ENCODE assay signal across 8 cellular contexts in the genomic region with DNA sequence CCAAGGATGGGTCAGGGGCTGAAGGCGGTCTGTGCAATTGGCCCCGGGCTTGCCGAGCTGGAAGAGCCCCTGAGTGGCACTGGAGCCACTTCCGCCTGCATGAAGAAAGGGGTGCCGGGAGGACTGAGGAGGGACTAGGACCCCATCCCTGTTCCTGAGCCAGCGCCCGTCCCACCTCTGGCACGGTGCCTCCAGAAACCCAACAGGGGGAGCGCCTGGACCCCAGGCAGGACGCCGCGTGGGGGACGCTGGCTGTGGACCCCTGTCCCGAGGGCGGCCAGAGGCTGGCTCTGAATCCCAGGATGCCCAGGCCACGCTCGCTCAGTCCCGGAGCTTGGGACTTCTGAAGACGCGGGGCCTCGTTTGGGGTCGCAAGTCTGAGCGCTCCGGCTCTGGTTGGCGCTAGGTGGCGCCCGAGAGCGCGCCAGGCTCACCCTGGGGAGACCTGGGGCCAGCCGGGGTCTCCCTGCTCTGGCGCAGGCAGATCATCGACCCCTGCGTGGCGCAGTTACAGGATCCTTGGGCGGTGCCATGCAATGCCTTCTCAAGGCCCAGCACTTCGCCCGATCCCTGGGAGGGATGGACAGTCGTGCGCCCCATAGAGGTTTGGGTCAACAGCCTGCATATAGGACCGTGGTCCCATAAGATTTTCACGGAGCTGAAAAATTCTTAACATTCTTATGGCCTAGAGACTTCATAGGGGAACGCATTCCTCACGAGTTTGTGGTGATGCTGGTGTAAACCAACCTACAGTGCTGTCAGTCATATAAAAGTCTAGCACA. TPM values are rescaled to one million over a fixed set of nuclear protein-coding genes. Genes with fewer than 3 reads are reported as not detected.
DNase-seq lines count a peak whose midpoint lies in the region; ATAC-seq and TF ChIP-seq lines count a peak whose summit lies in the region.

No MANE protein-coding gene starts in this region.

- H3K36me3 ChIP-seq in GM23338 (ENCODE audit: insufficient read depth) (no peaks in the 10 kb centered on the region), urinary bladder (ENCODE audit: insufficient read depth) (no peaks in the 10 kb centered on the region)

- 4% methylated on average over 43 of the region's 43 CpGs for WGBS in urinary bladder

- H3K4me3 ChIP-seq in GM23338, result peak overlapping the region; percentile 52
- H3K4me3 ChIP-seq in urinary bladder (ENCODE audit: low read depth, low read length), result peak overlapping the region; percentile 26

- H3K27ac Mint-ChIP-seq in GM23338, result no peak overlapping the region

- H3K4me1 ChIP-seq in GM23338 (ENCODE audit: insufficient read depth) (peaks cover 5% of the 10 kb centered on the region), urinary bladder (ENCODE audit: insufficient read depth) (no peaks in the 10 kb centered on the region)

- H3K27ac ChIP-seq in GM23338 (ENCODE audit: low read depth), result no peak overlapping the region
- H3K27ac ChIP-seq in RWPE1, result 0 out of 2 replicates have a peak overlapping the region, but pooled peaks have one; percentile 5
- H3K27ac ChIP-seq in urinary bladder (ENCODE audit: low read depth), result no peak overlapping the region

- H4K20me1 ChIP-seq in GM23338 (replicated peaks; ENCODE audit: insufficient read depth), result no peaks in the 10 kb centered on the region

- H3F3A ChIP-seq in GM23338 (replicated peaks; ENCODE audit: low read depth), result 0 out of 2 replicates have a peak, but pooled peaks cover 2% of the 10 kb centered on the region

- POLR2A ChIA-PET in RWPE1 (lab: Yijun Ruan, JAX; ENCODE audit: low non-redundant PET), result no interaction called here

- intact Hi-C loops in posterior cingulate gyrus (cut with DNase I), result no loop called here

- TF ChIP-seq CTCF in GM23338 (conservative IDR thresholded peaks at IDR 0.05; ENCODE audit: low read depth in 2 of 2), result peak; percentile 85
- TF ChIP-seq CTCF in RWPE1 (conservative IDR thresholded peaks at IDR 0.05; ENCODE audit: low read depth), result peak; percentile 96

- peaks cover 4% of the 10 kb centered on the region; the same call in 2 of the 3 replicates for H3K4me1 Mint-ChIP-seq in GM23338

- no peak overlapping the region for H3K4me3 Mint-ChIP-seq in GM23338

- H3K4me2 ChIP-seq in GM23338, result peak overlapping the region; percentile 70

- CTCF ChIA-PET in RWPE1 (lab: Yijun Ruan, JAX), result interaction anchor here (0.5 to 2.4 kb wide), 17 partner anchors 9 to 315 kb away, joined by 3 to 9 read pairs (median 3); no protein-coding TSS in a partner anchor

- peaks cover 20% of the 10 kb centered on the region for H3K9me3 Mint-ChIP-seq in GM23338

- DNase-seq in AG08396 (ENCODE audit: low spot score), result peak; percentile 88
- peak; percentile 90 for DNase-seq in GM23338 (ENCODE audit: low spot score)
- DNase-seq in RWPE1 (ENCODE audit: low spot score), result peak; percentile 69
- peak; percentile 44 for DNase-seq in activated gamma-delta T cell treated with anti-CD3 and anti-CD28 coated beads, Interleukin-2, amount 50 U/mL, for 16 hours (ENCODE audit: low read depth)
- DNase-seq in germinal center (ENCODE audit: low spot score), result peak; percentile 81
- DNase-seq in posterior cingulate gyrus, result peak in 7 of 10 donors; percentile 30 to 91 (median 57)

- H3K36me3 Mint-ChIP-seq in GM23338 (ENCODE audit: low read depth), result peaks cover 8% of the 10 kb centered on the region

- H3K27me3 Mint-ChIP-seq in GM23338 (ENCODE audit: insufficient read depth, low read depth, poor library complexity), result peaks cover 6% of the 10 kb centered on the region

- no peaks in the 10 kb centered on the region for H3K79me2 ChIP-seq in GM23338 (replicated peaks; ENCODE audit: insufficient read depth)

- no peaks in the 10 kb centered on the region for H3K9me2 ChIP-seq in GM23338 (ENCODE audit: insufficient read depth)

- peak overlapping the region; percentile 90 for H2AFZ ChIP-seq in GM23338

- H3K27me3 ChIP-seq in GM23338 (ENCODE audit: insufficient read depth), result no peaks in the 10 kb centered on the region

- ATAC-seq in GM23338, result peak; percentile 96
- ATAC-seq in HG03460 (IDR thresholded peaks at IDR 0.05; ENCODE audit: unreplicated experiment), result no peak

TF ChIP-seq in GM23338, 12 proteins besides CTCF, POLR2A, EP300 and RAD21 (continues in another document):
- TF ChIP-seq CREB1 (CRISPR knock-in tag; IDR thresholded peaks at IDR 0.05; ENCODE audit: low read depth) (no peak), NANOG (IDR thresholded peaks at IDR 0.05; ENCODE audit: borderline replicate concordance) (no peak), EZH2phosphoT487 (IDR thresholded peaks at IDR 0.05; ENCODE audit: unreplicated experiment) (no peak), ZNF331 (CRISPR knock-in tag; IDR thresholded peaks at IDR 0.05; ENCODE audit: low read depth) (no peak), STAT1 (IDR thresholded peaks at IDR 0.05; ENCODE audit: unreplicated experiment) (no peak), JUNB (IDR thresholded peaks at IDR 0.05; ENCODE audit: unreplicated experiment) (no peak), EZH2 (IDR thresholded peaks at IDR 0.05; ENCODE audit: low read depth, unreplicated experiment) (no peak), POLR2AphosphoS5 (IDR thresholded peaks at IDR 0.05; ENCODE audit: low read depth) (no peak), ZNF114 (CRISPR knock-in tag; IDR thresholded peaks at IDR 0.05) (no peak)
- TF ChIP-seq, protein P1, sequence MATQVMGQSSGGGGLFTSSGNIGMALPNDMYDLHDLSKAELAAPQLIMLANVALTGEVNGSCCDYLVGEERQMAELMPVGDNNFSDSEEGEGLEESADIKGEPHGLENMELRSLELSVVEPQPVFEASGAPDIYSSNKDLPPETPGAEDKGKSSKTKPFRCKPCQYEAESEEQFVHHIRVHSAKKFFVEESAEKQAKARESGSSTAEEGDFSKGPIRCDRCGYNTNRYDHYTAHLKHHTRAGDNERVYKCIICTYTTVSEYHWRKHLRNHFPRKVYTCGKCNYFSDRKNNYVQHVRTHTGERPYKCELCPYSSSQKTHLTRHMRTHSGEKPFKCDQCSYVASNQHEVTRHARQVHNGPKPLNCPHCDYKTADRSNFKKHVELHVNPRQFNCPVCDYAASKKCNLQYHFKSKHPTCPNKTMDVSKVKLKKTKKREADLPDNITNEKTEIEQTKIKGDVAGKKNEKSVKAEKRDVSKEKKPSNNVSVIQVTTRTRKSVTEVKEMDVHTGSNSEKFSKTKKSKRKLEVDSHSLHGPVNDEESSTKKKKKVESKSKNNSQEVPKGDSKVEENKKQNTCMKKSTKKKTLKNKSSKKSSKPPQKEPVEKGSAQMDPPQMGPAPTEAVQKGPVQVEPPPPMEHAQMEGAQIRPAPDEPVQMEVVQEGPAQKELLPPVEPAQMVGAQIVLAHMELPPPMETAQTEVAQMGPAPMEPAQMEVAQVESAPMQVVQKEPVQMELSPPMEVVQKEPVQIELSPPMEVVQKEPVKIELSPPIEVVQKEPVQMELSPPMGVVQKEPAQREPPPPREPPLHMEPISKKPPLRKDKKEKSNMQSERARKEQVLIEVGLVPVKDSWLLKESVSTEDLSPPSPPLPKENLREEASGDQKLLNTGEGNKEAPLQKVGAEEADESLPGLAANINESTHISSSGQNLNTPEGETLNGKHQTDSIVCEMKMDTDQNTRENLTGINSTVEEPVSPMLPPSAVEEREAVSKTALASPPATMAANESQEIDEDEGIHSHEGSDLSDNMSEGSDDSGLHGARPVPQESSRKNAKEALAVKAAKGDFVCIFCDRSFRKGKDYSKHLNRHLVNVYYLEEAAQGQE (IDR thresholded peaks at IDR 0.05; ENCODE audit: unreplicated experiment), result no peak
- TF ChIP-seq, protein P2, sequence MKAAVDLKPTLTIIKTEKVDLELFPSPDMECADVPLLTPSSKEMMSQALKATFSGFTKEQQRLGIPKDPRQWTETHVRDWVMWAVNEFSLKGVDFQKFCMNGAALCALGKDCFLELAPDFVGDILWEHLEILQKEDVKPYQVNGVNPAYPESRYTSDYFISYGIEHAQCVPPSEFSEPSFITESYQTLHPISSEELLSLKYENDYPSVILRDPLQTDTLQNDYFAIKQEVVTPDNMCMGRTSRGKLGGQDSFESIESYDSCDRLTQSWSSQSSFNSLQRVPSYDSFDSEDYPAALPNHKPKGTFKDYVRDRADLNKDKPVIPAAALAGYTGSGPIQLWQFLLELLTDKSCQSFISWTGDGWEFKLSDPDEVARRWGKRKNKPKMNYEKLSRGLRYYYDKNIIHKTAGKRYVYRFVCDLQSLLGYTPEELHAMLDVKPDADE (IDR thresholded peaks at IDR 0.05), result no peak

RNA-seq across cellular contexts. Expression of a gene that starts 58.5 kb away (rescaled TPM):
- total RNA-seq in GM23338 (2014; rRNA removed; shearing (Covaris generic)), result 42.7 and 54.8 TPM in 2 replicates
- 36.9 and 38.1 TPM in 2 replicates for polyA plus RNA-seq in GM23338 (2016; fragmentation: Nextera tagmentation; extraction: Ambion mirVana)
- total RNA-seq in urinary bladder, result 67.3 TPM
- polyA plus RNA-seq in urinary bladder, result 23.2 TPM
